1 cellular context compared by ENCODE assay signal in genomic region chr19:50725218-50725931, GRCh38.
A peak's percentile ranks its signal among the peaks of the same experiment; 100 is the strongest.
TF ChIP-seq lines count a peak whose summit lies in the region.

No MANE protein-coding gene starts in this region.

TF ChIP-seq in HEK293, 187 proteins besides CTCF, POLR2A, EP300 and RAD21 (continued from another document and continues in another):
- TF ChIP-seq ELK4 (IDR thresholded peaks at IDR 0.05; ENCODE audit: borderline replicate concordance, low read depth, low read length) (no peak), ZNF610 (tag by site-specific recombination; IDR thresholded peaks at IDR 0.05; ENCODE audit: borderline replicate concordance) (peak; percentile 75), ZNF658 (tag by site-specific recombination; IDR thresholded peaks at IDR 0.05) (no peak), ZNF221 (tag by site-specific recombination; IDR thresholded peaks at IDR 0.05; ENCODE audit: borderline replicate concordance) (no peak), SP7 (tag by site-specific recombination; IDR thresholded peaks at IDR 0.05) (peak; percentile 37; the same call in 1 of the 2 replicates), ZNF521 (tag by site-specific recombination; IDR thresholded peaks at IDR 0.05) (no peak), ZNF664 (tag by site-specific recombination; IDR thresholded peaks at IDR 0.05) (no peak), ZNF211 (tag by site-specific recombination; IDR thresholded peaks at IDR 0.05; ENCODE audit: low read depth) (no peak), ZNF132 (tag by site-specific recombination; IDR thresholded peaks at IDR 0.05; ENCODE audit: borderline replicate concordance) (no peak), ZSCAN18 (tag by site-specific recombination; IDR thresholded peaks at IDR 0.05) (0 out of 2 replicates have a peak, but pooled peaks have one; percentile 29), ZBTB20 (tag by site-specific recombination; IDR thresholded peaks at IDR 0.05) (peak; percentile 1; the same call in 1 of the 2 replicates), ZNF354C (tag by site-specific recombination; IDR thresholded peaks at IDR 0.05; ENCODE audit: borderline replicate concordance, low read depth) (no peak), GLI2 (tag by site-specific recombination; IDR thresholded peaks at IDR 0.05; ENCODE audit: borderline replicate concordance, low read depth) (no peak), ZNF645 (tag by site-specific recombination; IDR thresholded peaks at IDR 0.05) (no peak), ZNF23 (tag by site-specific recombination; IDR thresholded peaks at IDR 0.05; ENCODE audit: borderline replicate concordance) (no peak), KLF7 (tag by site-specific recombination; IDR thresholded peaks at IDR 0.05; ENCODE audit: borderline replicate concordance) (no peak), ZFP3 (tag by site-specific recombination; IDR thresholded peaks at IDR 0.05; ENCODE audit: low read depth) (no peak), ZNF266 (tag by site-specific recombination; IDR thresholded peaks at IDR 0.05; ENCODE audit: low read depth) (no peak), SETDB1 (IDR thresholded peaks at IDR 0.05; ENCODE audit: insufficient read length, low read length) (no peak), SALL2 (tag by site-specific recombination; IDR thresholded peaks at IDR 0.05; ENCODE audit: borderline replicate concordance) (no peak), ZNF558 (tag by site-specific recombination; IDR thresholded peaks at IDR 0.05) (no peak), PRDM6 (tag by site-specific recombination; IDR thresholded peaks at IDR 0.05) (no peak), TSHZ1 (tag by site-specific recombination; IDR thresholded peaks at IDR 0.05; ENCODE audit: borderline replicate concordance) (no peak), ZNF2 (tag by site-specific recombination; IDR thresholded peaks at IDR 0.05) (peak; percentile 69), ATF2 (tag by site-specific recombination; IDR thresholded peaks at IDR 0.05; ENCODE audit: low read depth) (no peak), ZNF529 (tag by site-specific recombination; IDR thresholded peaks at IDR 0.05; ENCODE audit: insufficient replicate concordance) (no peak), ZFHX2 (tag by site-specific recombination; conservative IDR thresholded peaks at IDR 0.05) (no peak), ZNF280D (tag by site-specific recombination; IDR thresholded peaks at IDR 0.05) (no peak), ZNF404 (tag by site-specific recombination; IDR thresholded peaks at IDR 0.05) (no peak), ZNF510 (tag by site-specific recombination; IDR thresholded peaks at IDR 0.05; ENCODE audit: insufficient replicate concordance) (no peak), ZNF423 (tag by site-specific recombination; IDR thresholded peaks at IDR 0.05) (no peak), ZNF19 (tag by site-specific recombination; IDR thresholded peaks at IDR 0.05; ENCODE audit: low read depth) (no peak), ZNF830 (tag by site-specific recombination; IDR thresholded peaks at IDR 0.05; ENCODE audit: low read depth) (no peak), ZNF580 (tag by site-specific recombination; IDR thresholded peaks at IDR 0.05) (0 out of 2 replicates have a peak, but pooled peaks have one; percentile 27), ZNF138 (tag by site-specific recombination; IDR thresholded peaks at IDR 0.05; ENCODE audit: borderline replicate concordance) (no peak), ZNF777 (tag by site-specific recombination; IDR thresholded peaks at IDR 0.05; ENCODE audit: borderline replicate concordance) (peak; percentile 69; the same call in 1 of the 2 replicates), ZBTB6 (tag by site-specific recombination; IDR thresholded peaks at IDR 0.05) (peak; percentile 47; the same call in 1 of the 2 replicates), ZNF560 (tag by site-specific recombination; IDR thresholded peaks at IDR 0.05; ENCODE audit: borderline replicate concordance) (no peak), ZNF239 (tag by site-specific recombination; IDR thresholded peaks at IDR 0.05) (no peak), ZSCAN5A (tag by site-specific recombination; IDR thresholded peaks at IDR 0.05) (no peak), GLIS2 (tag by site-specific recombination; IDR thresholded peaks at IDR 0.05) (peak; percentile 58), ZNF514 (tag by site-specific recombination; IDR thresholded peaks at IDR 0.05) (no peak)
